Comparison of ENCODE assay signal across 7 cellular contexts in genomic region chr1:115098979-115099692, GRCh38. TPM values are rescaled to one million over a fixed set of nuclear protein-coding genes. Genes with fewer than 3 reads are reported as not detected.
DNase-seq lines count a peak whose midpoint lies in the region; ATAC-seq and TF ChIP-seq lines count a peak whose summit lies in the region.

No MANE protein-coding gene starts in this region.

- 26% methylated on average over 13 of the region's 13 CpGs for WGBS in esophagus muscularis mucosa

- H3K4me3 ChIP-seq in esophagus muscularis mucosa, result peak overlapping the region; percentile 38 to 53 (median 49)

- DNase-seq in NCI-H748 (lab: John Stamatoyannopoulos, UW; ENCODE audit: unreplicated experiment), result peak; percentile 90
- peak; percentile 71 for DNase-seq in activated CD8-positive, alpha-beta memory T cell treated with anti-CD3 and anti-CD28 coated beads, Interleukin-2, amount 50 U/mL, for 1 hour (ENCODE audit: extremely low read depth)
- DNase-seq in esophagus muscularis mucosa (ENCODE audit: extremely low spot score), result no peak
- peak; percentile 39 for DNase-seq in pulmonary artery endothelial cell (ENCODE audit: low read depth, low spot score)
- DNase-seq in foreskin melanocyte, result no peak

- no peaks in the 10 kb centered on the region for H3K36me3 ChIP-seq in esophagus muscularis mucosa

- TF ChIP-seq CTCF in esophagus muscularis mucosa (IDR thresholded peaks at IDR 0.05), result no peak

- ATAC-seq in GM18870 (IDR thresholded peaks at IDR 0.05; ENCODE audit: unreplicated experiment) (peak; percentile 92), HG02973 (IDR thresholded peaks at IDR 0.05; ENCODE audit: unreplicated experiment) (peak; percentile 91)

- H3K27me3 ChIP-seq in esophagus muscularis mucosa, result no peaks in the 10 kb centered on the region

- no peaks in the 10 kb centered on the region for H3K9me3 ChIP-seq in esophagus muscularis mucosa

- no peak for TF ChIP-seq EP300 in esophagus muscularis mucosa (IDR thresholded peaks at IDR 0.05)

- H3K27ac ChIP-seq in esophagus muscularis mucosa (replicated peaks in 1 of 4), result peak overlapping the region; percentile 83 to 87 (median 86)

- peaks cover 0 to 21% (median 17%) of the 10 kb centered on the region in 4 donors for H3K4me1 ChIP-seq in esophagus muscularis mucosa

- intact Hi-C loops in esophagus muscularis mucosa (cut with DNase I), result no loop called here

- no peak for TF ChIP-seq POLR2A in esophagus muscularis mucosa (IDR thresholded peaks at IDR 0.05; ENCODE audit: low read depth)

RNA-seq across cellular contexts. Expression of gene TSPAN2, which starts 9.8 kb away (rescaled TPM):
- total RNA-seq in esophagus muscularis mucosa (10 to 100 TPM; 35.8 to 70.2 (median 66.7) TPM), pulmonary artery endothelial cell (0.39 and 0.86 TPM in 2 replicates)

Comparison
In these comparisons a context has a peak if more than half of its experiments do, and no peak if none do; other contexts are left out.
1. DNase-seq: peak in NCI-H748 (single experiment), activated CD8-positive, alpha-beta memory T cell treated with anti-CD3 and anti-CD28 coated beads, Interleukin-2, amount 50 U/mL, for 1 hour (single experiment) and pulmonary artery endothelial cell (single experiment); none in esophagus muscularis mucosa (single experiment) and foreskin melanocyte (single experiment).
2. RNA of gene TSPAN2, which starts 9.8 kb away (total RNA-seq): 35.8 to 70.2 TPM in esophagus muscularis mucosa; 0.39 to 0.86 TPM in pulmonary artery endothelial cell; every median in the first group is over 10 times any median in the second.